Comparison of ENCODE assay signal across 1 cellular context in genomic region chr14:24146622-24146977, GRCh38.
TF ChIP-seq lines count a peak whose summit lies in the region.

No MANE protein-coding gene starts in this region.

TF ChIP-seq in HCT116, 20 proteins besides CTCF, POLR2A, EP300 and RAD21:
- TF ChIP-seq, protein P1, sequence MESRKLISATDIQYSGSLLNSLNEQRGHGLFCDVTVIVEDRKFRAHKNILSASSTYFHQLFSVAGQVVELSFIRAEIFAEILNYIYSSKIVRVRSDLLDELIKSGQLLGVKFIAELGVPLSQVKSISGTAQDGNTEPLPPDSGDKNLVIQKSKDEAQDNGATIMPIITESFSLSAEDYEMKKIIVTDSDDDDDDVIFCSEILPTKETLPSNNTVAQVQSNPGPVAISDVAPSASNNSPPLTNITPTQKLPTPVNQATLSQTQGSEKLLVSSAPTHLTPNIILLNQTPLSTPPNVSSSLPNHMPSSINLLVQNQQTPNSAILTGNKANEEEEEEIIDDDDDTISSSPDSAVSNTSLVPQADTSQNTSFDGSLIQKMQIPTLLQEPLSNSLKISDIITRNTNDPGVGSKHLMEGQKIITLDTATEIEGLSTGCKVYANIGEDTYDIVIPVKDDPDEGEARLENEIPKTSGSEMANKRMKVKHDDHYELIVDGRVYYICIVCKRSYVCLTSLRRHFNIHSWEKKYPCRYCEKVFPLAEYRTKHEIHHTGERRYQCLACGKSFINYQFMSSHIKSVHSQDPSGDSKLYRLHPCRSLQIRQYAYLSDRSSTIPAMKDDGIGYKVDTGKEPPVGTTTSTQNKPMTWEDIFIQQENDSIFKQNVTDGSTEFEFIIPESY (IDR thresholded peaks at IDR 0.05; ENCODE audit: extremely low read depth, insufficient replicate concordance, low read length): no peak
- no peak for TF ChIP-seq EZH2 (IDR thresholded peaks at IDR 0.05)
- TF ChIP-seq, protein P2, sequence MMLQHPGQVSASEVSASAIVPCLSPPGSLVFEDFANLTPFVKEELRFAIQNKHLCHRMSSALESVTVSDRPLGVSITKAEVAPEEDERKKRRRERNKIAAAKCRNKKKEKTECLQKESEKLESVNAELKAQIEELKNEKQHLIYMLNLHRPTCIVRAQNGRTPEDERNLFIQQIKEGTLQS (IDR thresholded peaks at IDR 0.05): no peak
- no peak for TF ChIP-seq JUND (IDR thresholded peaks at IDR 0.05)
- TF ChIP-seq, protein P3, sequence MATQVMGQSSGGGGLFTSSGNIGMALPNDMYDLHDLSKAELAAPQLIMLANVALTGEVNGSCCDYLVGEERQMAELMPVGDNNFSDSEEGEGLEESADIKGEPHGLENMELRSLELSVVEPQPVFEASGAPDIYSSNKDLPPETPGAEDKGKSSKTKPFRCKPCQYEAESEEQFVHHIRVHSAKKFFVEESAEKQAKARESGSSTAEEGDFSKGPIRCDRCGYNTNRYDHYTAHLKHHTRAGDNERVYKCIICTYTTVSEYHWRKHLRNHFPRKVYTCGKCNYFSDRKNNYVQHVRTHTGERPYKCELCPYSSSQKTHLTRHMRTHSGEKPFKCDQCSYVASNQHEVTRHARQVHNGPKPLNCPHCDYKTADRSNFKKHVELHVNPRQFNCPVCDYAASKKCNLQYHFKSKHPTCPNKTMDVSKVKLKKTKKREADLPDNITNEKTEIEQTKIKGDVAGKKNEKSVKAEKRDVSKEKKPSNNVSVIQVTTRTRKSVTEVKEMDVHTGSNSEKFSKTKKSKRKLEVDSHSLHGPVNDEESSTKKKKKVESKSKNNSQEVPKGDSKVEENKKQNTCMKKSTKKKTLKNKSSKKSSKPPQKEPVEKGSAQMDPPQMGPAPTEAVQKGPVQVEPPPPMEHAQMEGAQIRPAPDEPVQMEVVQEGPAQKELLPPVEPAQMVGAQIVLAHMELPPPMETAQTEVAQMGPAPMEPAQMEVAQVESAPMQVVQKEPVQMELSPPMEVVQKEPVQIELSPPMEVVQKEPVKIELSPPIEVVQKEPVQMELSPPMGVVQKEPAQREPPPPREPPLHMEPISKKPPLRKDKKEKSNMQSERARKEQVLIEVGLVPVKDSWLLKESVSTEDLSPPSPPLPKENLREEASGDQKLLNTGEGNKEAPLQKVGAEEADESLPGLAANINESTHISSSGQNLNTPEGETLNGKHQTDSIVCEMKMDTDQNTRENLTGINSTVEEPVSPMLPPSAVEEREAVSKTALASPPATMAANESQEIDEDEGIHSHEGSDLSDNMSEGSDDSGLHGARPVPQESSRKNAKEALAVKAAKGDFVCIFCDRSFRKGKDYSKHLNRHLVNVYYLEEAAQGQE (IDR thresholded peaks at IDR 0.05; ENCODE audit: low read depth): no peak
- peak; percentile 42 for TF ChIP-seq YY1 (IDR thresholded peaks at IDR 0.05; ENCODE audit: extremely low read depth, insufficient replicate concordance, low read depth, low read length)
TF ChIP-seq in HCT116: peak in this region for 1.
